19 cellular contexts compared by ENCODE assay signal in the genomic region with DNA sequence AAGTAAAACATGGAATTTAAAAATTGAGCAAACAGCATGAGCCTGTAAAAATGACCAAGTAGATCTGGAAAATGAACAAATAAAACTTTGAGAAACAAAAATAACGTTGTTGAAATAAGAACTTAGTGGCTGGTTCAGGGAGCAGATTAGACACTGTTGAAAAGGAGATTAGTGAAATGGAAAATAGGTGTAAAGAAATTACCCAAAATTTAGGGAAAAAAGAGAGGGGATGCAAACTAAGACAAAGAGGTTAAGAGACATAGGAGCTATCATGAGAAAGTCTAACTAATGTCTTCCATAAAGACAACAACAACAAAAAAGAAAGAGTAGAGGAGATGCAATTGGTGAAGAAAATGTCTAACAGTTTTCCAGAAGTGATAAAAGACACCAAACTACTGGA. TPM values are rescaled to one million over a fixed set of nuclear protein-coding genes. Genes with fewer than 3 reads are reported as not detected.
DNase-seq lines count a peak whose midpoint lies in the region; ATAC-seq, FAIRE-seq and TF ChIP-seq lines count a peak whose summit lies in the region.
"Had no signal": no experiment of that assay in that cellular context is flagged by ENCODE, and none has a peak within 500 bp of the region (broad histone marks: within the 10 kb centered on the region; RNA-seq: fewer than 3 reads in every experiment).

No MANE protein-coding gene starts in this region.

- POLR2A ChIA-PET in HCT116 (lab: Charles Lee): no interaction called here
- POLR2A ChIA-PET in IMR-90 (lab: Charles Lee; ENCODE audit: unreplicated experiment): no interaction called here
- POLR2A ChIA-PET in K562 (lab: Yijun Ruan, JAX): no interaction called here

- no peak overlapping the region for H3K18ac ChIP-seq in IMR-90 (ENCODE audit: low read depth, low read length)
- no peak overlapping the region for H3K18ac ChIP-seq in mesenchymal stem cell (ENCODE audit: low read depth in 1 of 2, low read length in 2 of 2)

- H3K4ac ChIP-seq in IMR-90 (ENCODE audit: low read depth, low read length) (no peak overlapping the region), mesenchymal stem cell (ENCODE audit: low read depth in 1 of 2, low read length in 2 of 2) (no peak overlapping the region)

- dilution Hi-C loops in IMR-90 (cut with HindIII; ENCODE audit: low sequenced_read_pairs, unreplicated experiment): no loop called here

- no peak for ATAC-seq in HCT116
- no peak for ATAC-seq in IMR-90 (ENCODE audit: low read depth)
- no peak for ATAC-seq in K562
- no peak for ATAC-seq in stimulated activated naive B cell treated with anti-CD40 and anti-IgM and Interleukin-4, amounts not matched to agents 10 μg/mL and 1 μg/mL and 100 μg/mL, for 72 hours (replicated peaks)

- DNase-seq in HCT116 (ENCODE audit: low read depth, low spot score) (no peak), IMR-90 (no peak), K562 (ENCODE audit: extremely low read depth in 1 of 4, low spot score in 3 of 4) (no peak), SKM-1 (lab: John Stamatoyannopoulos, UW; ENCODE audit: unreplicated experiment) (no peak), mesenchymal stem cell (no peak), NCI-H187 (lab: John Stamatoyannopoulos, UW) (no peak)
- no peak for DNase-seq in stimulated activated naive B cell treated with anti-CD40 and anti-IgM and Interleukin-4, amounts not matched to agents 10 μg/mL and 1 μg/mL and 100 μg/mL, for 72 hours
- DNase-seq: 8988T; CD4-positive, alpha-beta memory T cell; DMS153; DMS79; GDM1; GOT3 had no signal

- FAIRE-seq in K562 (lab: Jason Lieb, UNC): no peak

- H2BK5ac ChIP-seq in IMR-90 (ENCODE audit: low read depth, low read length, poor library complexity, severe bottlenecking) (no peak overlapping the region), mesenchymal stem cell (ENCODE audit: low read depth, low read length, poor library complexity, severe bottlenecking) (no peak overlapping the region)

- in situ Hi-C loops in IMR-90 (cut with MboI; ENCODE audit: low sequenced_read_pairs): no loop called here
- in situ Hi-C loops in K562 (cut with MboI): loop anchor here (10.0 kb wide), 1 partner anchor 369 kb away; a partner anchor contains a TSS

- BruUV-seq in HCT116 (replicated peaks; lab: Mats Ljungman, UMichigan) (no TSS peak), IMR-90 (replicated peaks; lab: Mats Ljungman, UMichigan) (no TSS peak), K562 (replicated peaks; lab: Mats Ljungman, UMichigan) (no TSS peak)

- H3K23ac ChIP-seq in IMR-90 (ENCODE audit: low read depth, low read length) (no peak overlapping the region), mesenchymal stem cell (ENCODE audit: low read length in 2 of 2) (no peak overlapping the region)

- TF ChIP-seq POLR2A in HCT116 (IDR thresholded peaks at IDR 0.05; ENCODE audit: borderline replicate concordance, extremely low read depth, insufficient read depth, insufficient read length) (no peak), IMR-90 (IDR thresholded peaks at IDR 0.05; ENCODE audit: low read depth, low read length) (no peak), K562 (conservative IDR thresholded peaks at IDR 0.05) (no peak)

- H4K20me1 ChIP-seq in HCT116 (ENCODE audit: insufficient read depth): no peaks in the 10 kb centered on the region
- H4K20me1 ChIP-seq in IMR-90 (ENCODE audit: insufficient read depth, low read length): no peaks in the 10 kb centered on the region; the same call in 1 of the 2 replicates
- no peaks in the 10 kb centered on the region for H4K20me1 ChIP-seq in K562 (replicated peaks; ENCODE audit: control insufficient read depth, insufficient read depth, low read length)
- H4K20me1 ChIP-seq: BLaER1 had no signal

- no peaks in the 10 kb centered on the region for H3K36me3 ChIP-seq in HCT116 (ENCODE audit: control insufficient read depth in 1 of 2, insufficient read depth in 2 of 2, low read length in 2 of 2)
- H3K36me3 ChIP-seq in IMR-90 (ENCODE audit: control insufficient read depth, insufficient read depth, low read length): no peaks in the 10 kb centered on the region
- H3K36me3 ChIP-seq in K562 (ENCODE audit: control insufficient read depth, insufficient read depth, low read length): no peaks in the 10 kb centered on the region
- no peaks in the 10 kb centered on the region for H3K36me3 ChIP-seq in mesenchymal stem cell (ENCODE audit: control insufficient read depth in 1 of 2, insufficient read depth in 2 of 2, low read depth in 1 of 2, low read length in 2 of 2)
- H3K36me3 ChIP-seq: BLaER1 had no signal

- H3K27me3 ChIP-seq in HCT116 (ENCODE audit: insufficient read depth, low read length) (no peaks in the 10 kb centered on the region), IMR-90 (ENCODE audit: control insufficient read depth, insufficient read depth, low read length) (no peaks in the 10 kb centered on the region), K562 (ENCODE audit: control insufficient read depth in 2 of 2, insufficient read depth in 2 of 2, low read length in 2 of 2) (peaks cover 2 to 7% of the 10 kb centered on the region in 2 experiments; a peak in 2 of 5 replicates), mesenchymal stem cell (ENCODE audit: control insufficient read depth in 1 of 2, insufficient read depth in 1 of 2, low read length in 2 of 2) (peaks cover 0 to under 1% of the 10 kb centered on the region in 2 experiments)
- H3K27me3 ChIP-seq: BLaER1 had no signal

- no peak for TF ChIP-seq RAD21 in HCT116 (IDR thresholded peaks at IDR 0.05; ENCODE audit: low read depth)
- TF ChIP-seq RAD21 in IMR-90 (IDR thresholded peaks at IDR 0.05; ENCODE audit: low read length): no peak
- no peak for TF ChIP-seq RAD21 in K562 (CRISPR knock-in tag; conservative IDR thresholded peaks at IDR 0.05 in 1 of 2, IDR thresholded peaks at IDR 0.05 in 1 of 2)

- H3K27ac Mint-ChIP-seq in stimulated activated naive B cell treated with anti-CD40 and anti-IgM and Interleukin-4, amounts not matched to agents 10 μg/mL and 1 μg/mL and 100 μg/mL, for 72 hours: peak overlapping the region; percentile 3
- H3K27ac Mint-ChIP-seq: CD14-positive monocyte; CD4-positive, alpha-beta memory T cell; H9; IgD-negative memory B cell had no signal

- no peak overlapping the region for H2AK5ac ChIP-seq in IMR-90 (ENCODE audit: low read depth, low read length)
- H2AK5ac ChIP-seq in mesenchymal stem cell (ENCODE audit: low read length, severe bottlenecking): no peak overlapping the region

- H3K27ac ChIP-seq in HCT116 (ENCODE audit: low read depth, low read length): no peak overlapping the region
- H3K27ac ChIP-seq in IMR-90 (ENCODE audit: insufficient read depth, low read length): no peak overlapping the region
- H3K27ac ChIP-seq in K562 (ENCODE audit: extremely low read depth, low read depth, low read length): no peak overlapping the region
- no peak overlapping the region for H3K27ac ChIP-seq in mesenchymal stem cell (ENCODE audit: low read length, poor library complexity, severe bottlenecking)
- H3K27ac ChIP-seq: BLaER1, HL-60 had no signal

- no peak overlapping the region for H2BK20ac ChIP-seq in IMR-90 (ENCODE audit: low read depth, low read length)

- H3K4me1 ChIP-seq in HCT116 (ENCODE audit: control insufficient read depth in 1 of 2, insufficient read depth in 2 of 2, low read length in 2 of 2) (peaks cover 3 to 4% of the 10 kb centered on the region in 2 experiments; a peak in 3 of 4 replicates), IMR-90 (ENCODE audit: control insufficient read depth, insufficient read depth, low read length) (no peaks in the 10 kb centered on the region), K562 (replicated peaks in 1 of 2; ENCODE audit: control insufficient read depth in 2 of 2, insufficient read depth in 2 of 2, low read length in 2 of 2) (peaks cover 3 to 4% of the 10 kb centered on the region in 2 experiments; a peak in 3 of 5 replicates), mesenchymal stem cell (ENCODE audit: control insufficient read depth, insufficient read depth, low read depth, low read length) (peaks cover 2% of the 10 kb centered on the region)
- H3K4me1 ChIP-seq: BLaER1 had no signal

- RAD21 ChIA-PET in HCT116 (lab: Charles Lee; ENCODE audit: low non-redundant PET in 1 of 2, low total read pairs in 2 of 2, uncharacterized antibody in 2 of 2, unreplicated experiment in 2 of 2): no interaction called here

- H3K9me1 ChIP-seq in IMR-90 (ENCODE audit: insufficient read depth, low read length) (no peaks in the 10 kb centered on the region), K562 (ENCODE audit: control insufficient read depth, insufficient read depth, low read length) (no peaks in the 10 kb centered on the region)

- H3K14ac ChIP-seq in IMR-90 (replicated peaks; ENCODE audit: low read depth, low read length) (no peak overlapping the region), mesenchymal stem cell (ENCODE audit: low read length in 2 of 2) (no peak overlapping the region)

- peaks cover 18 to 23% of the 10 kb centered on the region in 2 donors for H3K9me3 Mint-ChIP-seq in stimulated activated naive B cell treated with anti-CD40 and anti-IgM and Interleukin-4, amounts not matched to agents 10 μg/mL and 1 μg/mL and 100 μg/mL, for 72 hours

- peaks cover 12 to 31% of the 10 kb centered on the region in 2 donors for H3K36me3 Mint-ChIP-seq in stimulated activated naive B cell treated with anti-CD40 and anti-IgM and Interleukin-4, amounts not matched to agents 10 μg/mL and 1 μg/mL and 100 μg/mL, for 72 hours
- H3K36me3 Mint-ChIP-seq: CD14-positive monocyte had no signal

- H3K27me3 Mint-ChIP-seq in stimulated activated naive B cell treated with anti-CD40 and anti-IgM and Interleukin-4, amounts not matched to agents 10 μg/mL and 1 μg/mL and 100 μg/mL, for 72 hours: peaks cover 26 to 30% of the 10 kb centered on the region in 2 donors

- H4K8ac ChIP-seq in IMR-90 (ENCODE audit: low read depth in 2 of 2, low read length in 2 of 2) (no peak overlapping the region), mesenchymal stem cell (ENCODE audit: low read length) (no peak overlapping the region)

- no peak overlapping the region for H3K56ac ChIP-seq in IMR-90 (ENCODE audit: extremely low read depth, insufficient read depth, low read length)

- CTCF ChIA-PET in HCT116 (lab: Charles Lee) (no interaction called here), IMR-90 (lab: Yijun Ruan, JAX) (no interaction called here), K562 (lab: Yijun Ruan, JAX; ENCODE audit: low intra/inter-chr PET ratio) (no interaction called here)

- H3K4me1 Mint-ChIP-seq in stimulated activated naive B cell treated with anti-CD40 and anti-IgM and Interleukin-4, amounts not matched to agents 10 μg/mL and 1 μg/mL and 100 μg/mL, for 72 hours: no peaks in the 10 kb centered on the region
- H3K4me1 Mint-ChIP-seq: CD14-positive monocyte, IgD-negative memory B cell had no signal

- H3K4me3 Mint-ChIP-seq in stimulated activated naive B cell treated with anti-CD40 and anti-IgM and Interleukin-4, amounts not matched to agents 10 μg/mL and 1 μg/mL and 100 μg/mL, for 72 hours: no peak overlapping the region
- H3K4me3 Mint-ChIP-seq: CD14-positive monocyte, H9 had no signal

- H3K79me2 ChIP-seq in HCT116 (ENCODE audit: insufficient read depth, low read length): no peaks in the 10 kb centered on the region
- no peaks in the 10 kb centered on the region for H3K79me2 ChIP-seq in K562 (ENCODE audit: control insufficient read depth, insufficient read depth, low read length)

- H3K9me3 ChIP-seq in HCT116 (ENCODE audit: control insufficient read depth in 1 of 2, insufficient read depth in 1 of 2, low read depth in 1 of 2, low read length in 2 of 2) (peaks cover 8 to 16% of the 10 kb centered on the region in 2 experiments), IMR-90 (ENCODE audit: control insufficient read depth, insufficient read depth, low read length) (peaks cover 4% of the 10 kb centered on the region), K562 (replicated peaks; ENCODE audit: control insufficient read depth, insufficient read depth, low read depth, low read length) (peaks cover 8% of the 10 kb centered on the region; the same call in 1 of the 2 replicates), mesenchymal stem cell (ENCODE audit: control insufficient read depth, low read length) (peaks cover 48% of the 10 kb centered on the region)

- H3K4me2 ChIP-seq in HCT116 (ENCODE audit: low read length) (no peak overlapping the region), IMR-90 (ENCODE audit: low read depth, low read length) (no peak overlapping the region), K562 (ENCODE audit: insufficient read depth, low read length) (no peak overlapping the region), mesenchymal stem cell (ENCODE audit: low read length, poor library complexity, severe bottlenecking) (no peak overlapping the region)
- H3K4me2 ChIP-seq: BLaER1 had no signal

- H3K4me3 ChIP-seq in HCT116 (replicated peaks in 1 of 2; ENCODE audit: low read depth in 1 of 2, low read length in 2 of 2) (no peak overlapping the region), IMR-90 (ENCODE audit: insufficient read depth, low read depth, low read length) (no peak overlapping the region), K562 (no peak overlapping the region), mesenchymal stem cell (ENCODE audit: insufficient read depth in 1 of 2, low read depth in 1 of 2, low read length in 2 of 2) (no peak overlapping the region)
- H3K4me3 ChIP-seq: BLaER1 had no signal

- H2BK15ac ChIP-seq in IMR-90 (ENCODE audit: low read depth, low read length) (no peak overlapping the region), mesenchymal stem cell (ENCODE audit: low read depth, poor library complexity, severe bottlenecking) (no peak overlapping the region)

- no peak overlapping the region for H2BK12ac ChIP-seq in mesenchymal stem cell (ENCODE audit: low read length in 2 of 2)

- H2BK120ac ChIP-seq in IMR-90 (ENCODE audit: low read depth, low read length) (no peak overlapping the region), mesenchymal stem cell (ENCODE audit: low read depth, low read length) (no peak overlapping the region)

- 67% methylated on average over 1 of the region's 1 CpG; no CpG with 5 or more reads in 1 of the 2 experiments for WGBS in IMR-90 (ENCODE audit: extremely low coverage in 2 of 2, insufficient read length in 1 of 2), 2 experiments
- WGBS in K562 (ENCODE audit: insufficient coverage, low coverage, missing lambda C conversion rate): 0% methylated on average over 1 of the region's 1 CpG
- 8% methylated on average over 1 of the region's 1 CpG for WGBS in mesenchymal stem cell

- H2AFZ ChIP-seq in HCT116 (ENCODE audit: low read depth, low read length, poor library complexity, severe bottlenecking) (no peak overlapping the region), IMR-90 (replicated peaks; ENCODE audit: low read length, poor library complexity) (no peak overlapping the region), K562 (ENCODE audit: low read depth, low read length) (no peak overlapping the region), mesenchymal stem cell (ENCODE audit: low read depth, low read length) (no peak overlapping the region)

- no peaks in the 10 kb centered on the region for H3K9me2 ChIP-seq in HCT116 (ENCODE audit: insufficient read depth)

- TF ChIP-seq CTCF in HCT116 (IDR thresholded peaks at IDR 0.05 in 2 of 3, conservative IDR thresholded peaks at IDR 0.05 in 1 of 3; ENCODE audit: borderline replicate concordance in 1 of 3, insufficient read depth in 1 of 3, low read depth in 2 of 3, low read length in 2 of 3) (no peak), IMR-90 (conservative IDR thresholded peaks at IDR 0.05; ENCODE audit: low read depth, low read length) (no peak), K562 (IDR thresholded peaks at IDR 0.05 in 2 of 3, conservative IDR thresholded peaks at IDR 0.05 in 1 of 3; ENCODE audit: insufficient read depth in 2 of 3, low read depth in 1 of 3, low read length in 3 of 3) (no peak)

- no peak overlapping the region for H4K5ac ChIP-seq in IMR-90 (ENCODE audit: low read depth, low read length)

- peaks cover 0 to 13% of the 10 kb centered on the region in 2 experiments; a peak in 1 of 4 replicates for H3K79me1 ChIP-seq in IMR-90 (ENCODE audit: low read depth in 1 of 2, low read length in 2 of 2)
- H3K79me1 ChIP-seq in mesenchymal stem cell (replicated peaks; ENCODE audit: low read length, poor library complexity, severe bottlenecking): no peaks in the 10 kb centered on the region

- H3K9ac ChIP-seq in HCT116 (ENCODE audit: low read length) (no peak overlapping the region), IMR-90 (ENCODE audit: low read depth, low read length) (no peak overlapping the region), K562 (ENCODE audit: insufficient read depth in 1 of 2, low read depth in 2 of 2, low read length in 2 of 2) (no peak overlapping the region), mesenchymal stem cell (ENCODE audit: low read length) (no peak overlapping the region)
- H3K9ac ChIP-seq: BLaER1 had no signal

- intact Hi-C loops in HCT116 (cut with micrococcal nuclease) (loop anchor here (10.0 kb wide), 1 partner anchor 739 kb away; no protein-coding TSS in a partner anchor), IMR-90 (cut with micrococcal nuclease) (no loop called here), K562 (cut with micrococcal nuclease) (no loop called here)

- H4K91ac ChIP-seq in IMR-90 (ENCODE audit: insufficient read depth, low read depth, low read length) (no peak overlapping the region), mesenchymal stem cell (ENCODE audit: low read length) (no peak overlapping the region)

- no peak overlapping the region for H2AK9ac ChIP-seq in IMR-90 (replicated peaks; ENCODE audit: low read depth, low read length, poor library complexity)

- no peak for TF ChIP-seq EP300 in K562 (IDR thresholded peaks at IDR 0.05; ENCODE audit: low read length)

RNA-seq across cellular contexts. Expression of a gene that starts 29.0 kb away (rescaled TPM):
- total RNA-seq in HCT116 (2021; ENCODE audit: unreplicated experiment) (not detected), IMR-90 (2012; rRNA removed) (2.2 and 2.5 TPM in 2 replicates), K562 (2014; rRNA removed) (not detected in 2 replicates), K562 (2014; rRNA removed; fragmentation: Illumina TruSeq; extraction: Trizol) (not detected in 2 replicates), K562 (2015; rRNA removed; fragmentation: Illumina TruSeq; extraction: Trizol) (not detected in 2 replicates), K562 (2021) (not detected in 2 replicates)
- polyA plus RNA-seq in HCT116 (2012): 0.01 TPM in 1 of 2 replicates, not detected in the other
- polyA plus RNA-seq in IMR-90 (2012; rRNA removed) (18.0 and 18.3 TPM in 2 replicates), K562 (2011; rRNA removed) (not detected in 2 replicates), K562 (2014; fragmentation: Illumina TruSeq; extraction: Trizol) (not detected in 2 replicates), K562 (2014; fragmentation: Nextera tagmentation; extraction: Ambion mirVana) (not detected), K562 (2014; rRNA removed) (not detected in 2 replicates)
- polyA plus RNA-seq in IMR-90 (2012; cell fraction: cytosol; rRNA removed): 11.4 and 19.3 TPM in 2 replicates
- polyA plus RNA-seq in IMR-90 (2012; cell fraction: nucleus; rRNA removed; ENCODE audit: low replicate concordance): 7.7 and 18.8 TPM in 2 replicates
- not detected in 2 replicates for total RNA-seq in K562 (2011; cell fraction: chromatin; rRNA removed; ENCODE audit: low replicate concordance)
- 0.33 TPM in 1 of 2 replicates, not detected in the other for total RNA-seq in K562 (2011; cell fraction: nucleolus; rRNA removed)
- total RNA-seq in K562 (2011; cell fraction: nucleoplasm; rRNA removed): not detected in 2 replicates
- polyA plus RNA-seq in K562 (2011; cell fraction: cytosol; rRNA removed): not detected in 2 replicates
- polyA plus RNA-seq in K562 (2011; cell fraction: nucleus; rRNA removed): not detected in 2 replicates
- polyA plus RNA-seq in K562 (2012): 0.03 TPM in 1 of 2 replicates, not detected in the other
- polyA minus RNA-seq in K562 (2011; rRNA and poly(A)+ RNA removed): not detected in 2 replicates
- polyA minus RNA-seq in K562 (2011; cell fraction: cytosol; rRNA and poly(A)+ RNA removed): not detected in 2 replicates
- not detected in 2 replicates for polyA minus RNA-seq in K562 (2011; cell fraction: nucleus; rRNA and poly(A)+ RNA removed)
- 0.17 TPM for polyA plus RNA-seq in mesenchymal stem cell (2013, experiment 1 of 2)
- polyA plus RNA-seq in mesenchymal stem cell (2013, experiment 2 of 2): 0.16 TPM
- total RNA-seq: A673; CD4-positive, alpha-beta memory T cell had no signal
- polyA plus RNA-seq: CD14-positive monocyte had no signal
